8 cellular contexts compared by ENCODE assay signal in the genomic region with DNA sequence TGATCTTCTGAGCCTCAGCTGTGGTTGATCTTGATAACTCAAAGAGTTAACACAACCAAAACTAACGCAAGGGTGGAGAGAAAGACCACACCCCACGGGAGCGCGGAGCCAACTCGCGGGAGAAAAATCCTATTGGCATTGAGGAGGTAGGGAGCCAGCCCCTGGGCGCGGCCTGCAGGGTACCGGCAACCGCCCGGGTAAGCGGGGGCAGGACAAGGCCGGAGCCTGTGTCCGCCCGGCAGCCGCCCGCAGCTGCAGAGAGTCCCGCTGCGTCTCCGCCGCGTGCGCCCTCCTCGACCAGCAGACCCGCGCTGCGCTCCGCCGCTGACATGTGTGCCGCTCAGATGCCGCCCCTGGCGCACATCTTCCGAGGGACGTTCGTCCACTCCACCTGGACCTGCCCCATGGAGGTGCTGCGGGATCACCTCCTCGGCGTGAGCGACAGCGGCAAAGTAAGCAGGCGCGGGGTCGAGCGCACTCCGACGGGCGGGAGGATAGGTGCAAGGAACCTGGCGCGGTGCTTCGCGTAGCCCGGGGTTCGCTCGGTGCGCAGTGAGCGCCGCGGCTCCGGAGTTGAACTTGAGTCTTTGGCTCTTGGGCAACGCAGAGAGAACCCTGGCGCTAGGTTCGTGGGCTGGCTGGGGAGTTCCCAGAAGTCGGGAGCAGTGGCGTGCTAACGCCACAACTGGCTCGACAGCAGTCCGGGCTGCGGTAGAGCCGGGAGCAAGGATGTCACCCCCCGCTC. TPM values are rescaled to one million over a fixed set of nuclear protein-coding genes. Genes with fewer than 3 reads are reported as not detected.
DNase-seq lines count a peak whose midpoint lies in the region; ATAC-seq, FAIRE-seq and TF ChIP-seq lines count a peak whose summit lies in the region.

GDA (plus strand) TSS at position 210 of the 745 bp plus-strand sequence; CDS start at position 330, 120 bp downstream.

- H3K36me3 ChIP-seq in mammary epithelial cell (ENCODE audit: insufficient read depth, low read length), result no peaks in the 10 kb centered on the region

- H3K27me3 ChIP-seq in mammary epithelial cell (ENCODE audit: insufficient read depth, low read length), result no peaks in the 10 kb centered on the region

- no peak for FAIRE-seq in D721Med (lab: Jason Lieb, UNC)

- H3K4me2 ChIP-seq in mammary epithelial cell (ENCODE audit: insufficient read depth, low read depth, low read length), result peak within 1 kb of the TSS; percentile 97

- CTCF ChIA-PET in mammary epithelial cell (lab: Charles Lee; ENCODE audit: low non-redundant PET), result no interaction called here

- WGBS in mammary epithelial cell (ENCODE audit: low coverage, missing lambda C conversion rate), result 6% methylated on average over 39 of the region's 70 CpGs
- 3 to 5% methylated on average over 45 to 58 of the region's 70 CpGs for WGBS in lower leg skin, 2 donors

- no peaks in the 10 kb centered on the region for H4K20me1 ChIP-seq in mammary epithelial cell (ENCODE audit: insufficient read depth, low read length)

- no peak within 1 kb of the TSS for H3K9ac ChIP-seq in mammary epithelial cell (ENCODE audit: insufficient read depth, low read length)

- dilution Hi-C loops in mammary epithelial cell (cut with HindIII; ENCODE audit: low sequenced_read_pairs), result no loop called here

- H3K27ac ChIP-seq in mammary epithelial cell (ENCODE audit: insufficient read depth, low read depth, low read length), result no peak within 1 kb of the TSS

- no peaks in the 10 kb centered on the region for H3K79me2 ChIP-seq in mammary epithelial cell (ENCODE audit: insufficient read depth, low read length)

- peak within 1 kb of the TSS in 2 of 3 experiments; percentile 48 to 49 for H3K4me3 ChIP-seq in mammary epithelial cell (replicated peaks in 1 of 3; ENCODE audit: insufficient read depth in 1 of 3, low read depth in 2 of 3, low read length in 3 of 3)
- no peak within 1 kb of the TSS for H3K4me3 ChIP-seq in lower leg skin (ENCODE audit: low read depth, poor library complexity, severe bottlenecking)

- intact Hi-C loops in mammary epithelial cell (cut with micrococcal nuclease), result loop anchor here (5.0 kb wide), 1 partner anchor 112 kb away; no protein-coding TSS in a partner anchor
- intact Hi-C loops in lower leg skin (cut with DNase I; ENCODE audit: low total_unique reads), result no loop called here

- peaks cover 15% of the 10 kb centered on the region for H3K4me1 ChIP-seq in mammary epithelial cell (ENCODE audit: insufficient read depth, low read length)

- DNase-seq in D721Med (ENCODE audit: insufficient read length, low spot score) (peak; percentile 21), mammary epithelial cell (peak; percentile 30), mucosa of gallbladder (ENCODE audit: low spot score) (peak; percentile 44), NCI-H2107 (lab: John Stamatoyannopoulos, UW) (no peak), lower leg skin (ENCODE audit: low spot score in 2 of 2) (no peak)
- no peak for DNase-seq in NK-92 treated with Interleukin-12 subunit alpha and Interleukin-12 subunit beta, amount 100 ng/mL, for 24 hours (lab: John Stamatoyannopoulos, UW)

- H3K9me3 ChIP-seq in mammary epithelial cell (replicated peaks; ENCODE audit: insufficient read depth, low read length), result no peaks in the 10 kb centered on the region

- TF ChIP-seq POLR2A in lower leg skin (IDR thresholded peaks at IDR 0.05), result no peak

- TF ChIP-seq CTCF in D721Med (IDR thresholded peaks at IDR 0.05; ENCODE audit: insufficient read depth, missing control alignments) (no peak), mammary epithelial cell (conservative IDR thresholded peaks at IDR 0.05 in 1 of 2, IDR thresholded peaks at IDR 0.05 in 1 of 2; ENCODE audit: extremely low read depth in 1 of 2, insufficient read depth in 1 of 2, low read depth in 1 of 2, low read length in 2 of 2) (no peak), lower leg skin (IDR thresholded peaks at IDR 0.05) (no peak)

- peak within 1 kb of the TSS; percentile 79 for H2AFZ ChIP-seq in mammary epithelial cell (ENCODE audit: low read depth, low read length)

- in situ Hi-C loops in mammary epithelial cell (cut with MboI; ENCODE audit: low sequenced_read_pairs in 2 of 2), result no loop called here

- no TSS peak for BruUV-seq in mammary epithelial cell (replicated peaks; lab: Mats Ljungman, UMichigan)

- ATAC-seq in HG02759 (IDR thresholded peaks at IDR 0.05; ENCODE audit: unreplicated experiment), result peak; percentile 66
- ATAC-seq in HG03045 (IDR thresholded peaks at IDR 0.05; ENCODE audit: unreplicated experiment), result no peak

RNA-seq across cellular contexts. Expression of gene GDA, which starts in this region (rescaled TPM):
- total RNA-seq in mammary epithelial cell (not detected), mucosa of gallbladder (70.0 TPM), lower leg skin (1 to 10 TPM in 2 of 4 donors, under 1 TPM in 1, not detected in 1; 0.46 to 2.0 (median 1.3) TPM)
- polyA plus RNA-seq in mammary epithelial cell, result 0.01 TPM
- not detected for polyA minus RNA-seq in mammary epithelial cell

Comparison
In these comparisons a context has a peak if more than half of its experiments do, and no peak if none do; other contexts are left out.
1. RNA of gene GDA (total RNA-seq): 70.0 TPM in mucosa of gallbladder (single experiment); 0.46 to 2.0 TPM in lower leg skin and not detected in mammary epithelial cell; every median in the first group is over 10 times any median in the second.
2. Peak in DNase-seq, H3K4me3 ChIP-seq and H3K4me2 ChIP-seq in mammary epithelial cell; RNA of the gene not detected or under 1 TPM.
3. DNase-seq: peak in D721Med (single experiment) and mucosa of gallbladder (single experiment); none in NCI-H2107 (single experiment), lower leg skin (0 of 2) and NK-92 treated with Interleukin-12 subunit alpha and Interleukin-12 subunit beta, amount 100 ng/mL, for 24 hours (single experiment).